Comparison of ENCODE assay signal across 23 cellular contexts in genomic region chr16:11071829-11072228, GRCh38.
A peak's percentile ranks its signal among the peaks of the same experiment; 100 is the strongest.
DNase-seq lines count a peak whose midpoint lies in the region; ATAC-seq lines count a peak whose summit lies in the region.
"Had no signal": no experiment of that assay in that cellular context is flagged by ENCODE, and none has a peak within 500 bp of the region (broad histone marks: within the 10 kb centered on the region; RNA-seq: fewer than 3 reads in every experiment).

No MANE protein-coding gene starts in this region.

- H3K27ac Mint-ChIP-seq in activated CD4-positive, alpha-beta T cell treated with anti-CD3 and anti-CD28 coated beads for 36 hours, result peak overlapping the region; percentile 35
- H3K27ac Mint-ChIP-seq in T-helper 17 cell, result peak overlapping the region; percentile 37
- peak overlapping the region; percentile 77 for H3K27ac Mint-ChIP-seq in activated naive CD8-positive, alpha-beta T cell treated with anti-CD3 and anti-CD28 coated beads, Interleukin-2, amount 10 ng/mL, durations not matched to agents 7 days and 5 days

- H3K9me3 Mint-ChIP-seq in activated CD4-positive, alpha-beta T cell treated with anti-CD3 and anti-CD28 coated beads for 36 hours (ENCODE audit: low read depth), result no peaks in the 10 kb centered on the region
- H3K9me3 Mint-ChIP-seq in activated naive CD8-positive, alpha-beta T cell treated with anti-CD3 and anti-CD28 coated beads, Interleukin-2, amount 10 ng/mL, durations not matched to agents 7 days and 5 days, result no peaks in the 10 kb centered on the region
- H3K9me3 Mint-ChIP-seq: nephron had no signal

- no peak overlapping the region for H3K4me3 Mint-ChIP-seq in activated CD4-positive, alpha-beta T cell treated with anti-CD3 and anti-CD28 coated beads for 36 hours
- H3K4me3 Mint-ChIP-seq in T-helper 17 cell, result no peak overlapping the region
- H3K4me3 Mint-ChIP-seq in activated naive CD8-positive, alpha-beta T cell treated with anti-CD3 and anti-CD28 coated beads, Interleukin-2, amount 10 ng/mL, durations not matched to agents 7 days and 5 days, result peak overlapping the region; percentile 5
- H3K4me3 Mint-ChIP-seq: immature natural killer cell, nephron had no signal

- CTCF ChIA-PET in activated CD4-positive, alpha-beta T cell treated with anti-CD3 and anti-CD28 coated beads for 36 hours (lab: Charles Lee), result interaction anchor here (0.7 to 1.3 kb wide), 2 partner anchors 28 to 300 kb away, joined by 3 to 4 read pairs; no protein-coding TSS in a partner anchor

- H3K27me3 Mint-ChIP-seq in activated CD4-positive, alpha-beta T cell treated with anti-CD3 and anti-CD28 coated beads for 36 hours, result no peaks in the 10 kb centered on the region
- no peaks in the 10 kb centered on the region for H3K27me3 Mint-ChIP-seq in T-helper 17 cell
- no peaks in the 10 kb centered on the region for H3K27me3 Mint-ChIP-seq in activated naive CD8-positive, alpha-beta T cell treated with anti-CD3 and anti-CD28 coated beads, Interleukin-2, amount 10 ng/mL, durations not matched to agents 7 days and 5 days

- peak; percentile 10 for ATAC-seq in activated CD4-positive, alpha-beta T cell treated with anti-CD3 and anti-CD28 coated beads for 36 hours
- no peak for ATAC-seq in T-helper 17 cell
- no peak for ATAC-seq in activated naive CD8-positive, alpha-beta T cell treated with anti-CD3 and anti-CD28 coated beads, Interleukin-2, amount 10 ng/mL, durations not matched to agents 7 days and 5 days (ENCODE audit: low read depth)
- ATAC-seq in GM18502 (IDR thresholded peaks at IDR 0.05; ENCODE audit: poor library complexity, unreplicated experiment), result no peak
- ATAC-seq in Right ventricle myocardium superior (ENCODE audit: poor library complexity), result no peak
- ATAC-seq: activated CD4-positive, CD25-positive, alpha-beta regulatory T cell treated with anti-CD3 and anti-CD28 coated beads, Interleukin-2, amount 50 U/mL, for 24 hours; left colon had no signal

- intact Hi-C loops in activated CD4-positive, alpha-beta T cell treated with anti-CD3 and anti-CD28 coated beads for 36 hours (cut with DNase I, micrococcal nuclease), result no loop called here
- intact Hi-C loops in Right ventricle myocardium superior (cut with DNase I), result no loop called here

- POLR2A ChIA-PET in activated CD4-positive, alpha-beta T cell treated with anti-CD3 and anti-CD28 coated beads for 36 hours (lab: Charles Lee), result no interaction called here
- POLR2A ChIA-PET in activated naive CD8-positive, alpha-beta T cell treated with anti-CD3 and anti-CD28 coated beads, Interleukin-2, amount 10 ng/mL, durations not matched to agents 7 days and 5 days (lab: Charles Lee), result interaction anchor here (1.0 to 2.0 kb wide), 3 partner anchors 10 to 176 kb away, joined by 5 to 11 read pairs (median 6); no protein-coding TSS in a partner anchor

- H3K4me1 Mint-ChIP-seq in activated CD4-positive, alpha-beta T cell treated with anti-CD3 and anti-CD28 coated beads for 36 hours, result peaks cover 55% of the 10 kb centered on the region
- H3K4me1 Mint-ChIP-seq in T-helper 17 cell, result peaks cover 30% of the 10 kb centered on the region
- H3K4me1 Mint-ChIP-seq in activated naive CD8-positive, alpha-beta T cell treated with anti-CD3 and anti-CD28 coated beads, Interleukin-2, amount 10 ng/mL, durations not matched to agents 7 days and 5 days, result peaks cover 68% of the 10 kb centered on the region

- H3K9me3 ChIP-seq in T-helper 17 cell (ENCODE audit: control insufficient read depth, low read length, poor library complexity, severe bottlenecking), result no peaks in the 10 kb centered on the region
- H3K9me3 ChIP-seq: SJSA1, testis had no signal

- DNase-seq in activated CD4-positive, alpha-beta T cell treated with anti-CD3 and anti-CD28 coated beads for 36 hours, result no peak
- DNase-seq in activated CD4-positive, alpha-beta T cell treated with anti-CD3 and anti-CD28 coated beads, Interleukin-2, amount 50 U/mL, for 48 hours, result no peak
- peak; percentile 39 for DNase-seq in CD1c-positive myeloid dendritic cell (ENCODE audit: extremely low spot score)
- DNase-seq in T-helper 17 cell, result no peak
- no peak for DNase-seq in activated naive CD8-positive, alpha-beta T cell treated with anti-CD3 and anti-CD28 coated beads, Interleukin-2, amount 10 ng/mL, durations not matched to agents 7 days and 5 days
- DNase-seq in GOT3 (lab: John Stamatoyannopoulos, UW), result no peak
- no peak for DNase-seq in Right ventricle myocardium superior
- DNase-seq: activated effector memory CD4-positive, alpha-beta T cell treated with Interleukin-2 at 50 U/mL for 16 hours; caudate nucleus; effector CD8-positive, alpha-beta T cell; GM23248; immature natural killer cell; left colon; NCI-H1105 treated with DMSO at 0.1 percent for 48 hours; NCI-H187 treated with DMSO at 0.1 percent for 48 hours; NCI-H2171; NCI-H510A; stimulated activated CD4-positive, alpha-beta T cell treated with anti-CD3 and anti-CD28 coated beads, Interleukin-4, amount 100 ng/mL, for 24 hours; testis had no signal

- peaks cover 37% of the 10 kb centered on the region for H3K36me3 Mint-ChIP-seq in activated CD4-positive, alpha-beta T cell treated with anti-CD3 and anti-CD28 coated beads for 36 hours (ENCODE audit: low read depth)
- peaks cover 11% of the 10 kb centered on the region for H3K36me3 Mint-ChIP-seq in T-helper 17 cell (ENCODE audit: low read depth)
- peaks cover 30% of the 10 kb centered on the region for H3K36me3 Mint-ChIP-seq in activated naive CD8-positive, alpha-beta T cell treated with anti-CD3 and anti-CD28 coated beads, Interleukin-2, amount 10 ng/mL, durations not matched to agents 7 days and 5 days
